Comparison of ENCODE assay signal across 29 cellular contexts in genomic region chr2:42202299-42203008, GRCh38. TPM values are rescaled to one million over a fixed set of nuclear protein-coding genes. Genes with fewer than 3 reads are reported as not detected.
DNase-seq lines count a peak whose midpoint lies in the region; ATAC-seq and TF ChIP-seq lines count a peak whose summit lies in the region.
"Had no signal": no experiment of that assay in that cellular context is flagged by ENCODE, and none has a peak within 500 bp of the region (broad histone marks: within the 10 kb centered on the region; RNA-seq: fewer than 3 reads in every experiment).

No MANE protein-coding gene starts in this region.

- H3K79me1 ChIP-seq in mesenchymal stem cell (replicated peaks; ENCODE audit: low read length, poor library complexity, severe bottlenecking): peaks cover 20% of the 10 kb centered on the region

- no peak overlapping the region for H4K8ac ChIP-seq in mesenchymal stem cell (ENCODE audit: low read length)

- no peak overlapping the region for H2AK5ac ChIP-seq in mesenchymal stem cell (ENCODE audit: low read length, severe bottlenecking)

- no peak overlapping the region for H3K27ac ChIP-seq in brain microvascular endothelial cell
- H3K27ac ChIP-seq in mesenchymal stem cell (ENCODE audit: low read length, poor library complexity, severe bottlenecking): no peak overlapping the region
- H3K27ac ChIP-seq in heart right ventricle: no peak overlapping the region
- H3K27ac ChIP-seq: colonic mucosa, neutrophil, psoas muscle had no signal

- no peak overlapping the region for H3K14ac ChIP-seq in mesenchymal stem cell (ENCODE audit: low read length in 2 of 2)

- TF ChIP-seq CTCF in AG10803 (conservative IDR thresholded peaks at IDR 0.05; ENCODE audit: low read length): no peak
- no peak for TF ChIP-seq CTCF in brain microvascular endothelial cell (IDR thresholded peaks at IDR 0.05; ENCODE audit: low read depth, low read length, missing control alignments)
- no peak for TF ChIP-seq CTCF in heart right ventricle (IDR thresholded peaks at IDR 0.05)

- H3K4me3 ChIP-seq in AG10803 (ENCODE audit: low read length) (no peak overlapping the region), brain microvascular endothelial cell (ENCODE audit: low read depth, low read length) (no peak overlapping the region), mesenchymal stem cell (ENCODE audit: insufficient read depth in 1 of 2, low read depth in 1 of 2, low read length in 2 of 2) (no peak overlapping the region), heart right ventricle (no peak overlapping the region)
- H3K4me3 ChIP-seq: colonic mucosa, GM12878, lung, psoas muscle had no signal

- no peak overlapping the region for H3K18ac ChIP-seq in mesenchymal stem cell (ENCODE audit: low read depth in 1 of 2, low read length in 2 of 2)

- 81% methylated on average over 4 of the region's 4 CpGs for WGBS in mesenchymal stem cell
- 97 to 98% methylated on average over 4 of the region's 4 CpGs for WGBS in heart right ventricle, 2 donors

- H3K4ac ChIP-seq in mesenchymal stem cell (ENCODE audit: low read depth in 1 of 2, low read length in 2 of 2): no peak overlapping the region

- H3K27me3 ChIP-seq in brain microvascular endothelial cell (replicated peaks): no peaks in the 10 kb centered on the region
- no peaks in the 10 kb centered on the region for H3K27me3 ChIP-seq in mesenchymal stem cell (ENCODE audit: control insufficient read depth in 1 of 2, insufficient read depth in 1 of 2, low read length in 2 of 2)
- no peaks in the 10 kb centered on the region for H3K27me3 ChIP-seq in heart right ventricle
- H3K27me3 ChIP-seq: colonic mucosa, neutrophil had no signal

- DNase-seq in AG10803 (ENCODE audit: low read depth) (peak; percentile 27), HT1080 (ENCODE audit: low read depth) (peak; percentile 25), brain microvascular endothelial cell (peak; percentile 33), mesenchymal stem cell (peak; percentile 37), activated gamma-delta T cell (lab: John Stamatoyannopoulos, UW) (no peak), COR-L47 (lab: John Stamatoyannopoulos, UW) (no peak), heart right ventricle (no peak), Kasumi-1 (lab: John Stamatoyannopoulos, UW) (no peak)
- DNase-seq: activated CD4-positive, alpha-beta T cell treated with anti-CD3 and anti-CD28 coated beads, Interleukin-2, amount 50 U/mL, for 48 hours; activated CD4-positive, CD25-positive, alpha-beta regulatory T cell; activated effector memory CD4-positive, alpha-beta T cell treated with anti-CD3 and anti-CD28 coated beads, Interleukin-2, amount 50 U/mL, for 16 hours; activated T-cell treated with anti-CD3 and anti-CD28 coated beads for 4 hours; Caco-2; colonic mucosa; DMS79; effector memory CD4-positive, alpha-beta T cell; H7; NCI-H1105 treated with DMSO at 0.1 percent for 48 hours; NCI-H2081 treated with DMSO at 0.1 percent for 48 hours; NCI-H446 treated with DMSO at 0.1 percent for 48 hours; NK-92 treated with Interleukin-12 subunit alpha and Interleukin-12 subunit beta, amount 100 ng/mL, for 24 hours; psoas muscle; SHP77 treated with DMSO at 0.1 percent for 48 hours; stimulated activated CD4-positive, alpha-beta T cell treated with anti-CD3 and anti-CD28 coated beads, Interleukin-1b, Interleukin-23, amount 100 ng/mL, for 48 hours; substantia nigra; T1000 had no signal

- no peaks in the 10 kb centered on the region for H3K9me3 ChIP-seq in mesenchymal stem cell (ENCODE audit: control insufficient read depth, low read length)
- no peaks in the 10 kb centered on the region for H3K9me3 ChIP-seq in heart right ventricle
- H3K9me3 ChIP-seq: Caco-2, colonic mucosa, neutrophil, psoas muscle had no signal

- H4K91ac ChIP-seq in mesenchymal stem cell (ENCODE audit: low read length): no peak overlapping the region

- H3K9ac ChIP-seq in mesenchymal stem cell (ENCODE audit: low read length): no peak overlapping the region

- no peak overlapping the region for H2BK12ac ChIP-seq in mesenchymal stem cell (ENCODE audit: low read length in 2 of 2)

- no peak overlapping the region for H2BK5ac ChIP-seq in mesenchymal stem cell (ENCODE audit: low read depth, low read length, poor library complexity, severe bottlenecking)

- H3K36me3 ChIP-seq in brain microvascular endothelial cell (replicated peaks) (no peaks in the 10 kb centered on the region), mesenchymal stem cell (ENCODE audit: control insufficient read depth in 1 of 2, insufficient read depth in 2 of 2, low read depth in 1 of 2, low read length in 2 of 2) (no peaks in the 10 kb centered on the region), heart right ventricle (no peaks in the 10 kb centered on the region)
- H3K36me3 ChIP-seq: colonic mucosa, neutrophil had no signal

- in situ Hi-C loops in brain microvascular endothelial cell (cut with HindIII; ENCODE audit: low pct_ligation_motif_present, low sequenced_read_pairs): no loop called here

- H3K4me2 ChIP-seq in mesenchymal stem cell (ENCODE audit: low read length, poor library complexity, severe bottlenecking): no peak overlapping the region

- intact Hi-C loops in heart right ventricle (cut with DNase I): loop anchor here in 1 of 10 donors (10.0 kb wide), 1 partner anchor 348 kb away; no protein-coding TSS in a partner anchor

- H2BK15ac ChIP-seq in mesenchymal stem cell (ENCODE audit: low read depth, poor library complexity, severe bottlenecking): no peak overlapping the region

- H3K4me1 ChIP-seq in mesenchymal stem cell (ENCODE audit: control insufficient read depth, insufficient read depth, low read depth, low read length) (no peaks in the 10 kb centered on the region), heart right ventricle (peaks cover 0 to 33% (median 7%) of the 10 kb centered on the region in 9 donors)
- H3K4me1 ChIP-seq: Caco-2, colonic mucosa, psoas muscle had no signal

- H3K23ac ChIP-seq in mesenchymal stem cell (ENCODE audit: low read length in 2 of 2): peak overlapping the region in 1 of 2 experiments; percentile 40

- no peak overlapping the region for H2AFZ ChIP-seq in mesenchymal stem cell (ENCODE audit: low read depth, low read length)

- no peak for ATAC-seq in heart right ventricle
- ATAC-seq: GM12878 had no signal

- H2BK120ac ChIP-seq in mesenchymal stem cell (ENCODE audit: low read depth, low read length): no peak overlapping the region

RNA-seq across cellular contexts. Expression of gene EML4, which starts 33.3 kb away (rescaled TPM):
- total RNA-seq in HT1080 (2014; rRNA removed; shearing (Covaris generic)): 29.2 and 36.8 TPM in 2 replicates
- polyA plus RNA-seq in HT1080 (2015; cell fraction: cytosol; rRNA removed): 18.1 and 22.1 TPM in 2 replicates
- polyA plus RNA-seq in HT1080 (2015; cell fraction: nucleus; rRNA removed): 38.9 and 39.9 TPM in 2 replicates
- polyA plus RNA-seq in mesenchymal stem cell (2013, experiment 1 of 2): 24.9 TPM
- polyA plus RNA-seq in mesenchymal stem cell (2013, experiment 2 of 2): 24.4 TPM
- total RNA-seq in heart right ventricle: 10 to 100 TPM in 1 of 10 donors, 1 to 10 TPM in 9; 4.5 to 17.2 (median 5.9) TPM
- 1 to 10 TPM; 2.9 to 5.0 TPM for polyA plus RNA-seq in heart right ventricle

Comparison
In these comparisons a context has a peak if more than half of its experiments do, and no peak if none do; other contexts are left out.
1. DNase-seq: peak in AG10803 (single experiment), HT1080 (single experiment), brain microvascular endothelial cell (single experiment) and mesenchymal stem cell (single experiment); none in activated gamma-delta T cell (single experiment), COR-L47 (single experiment), heart right ventricle (0 of 2) and Kasumi-1 (0 of 2).